8 cellular contexts compared by ENCODE assay signal in the genomic region with DNA sequence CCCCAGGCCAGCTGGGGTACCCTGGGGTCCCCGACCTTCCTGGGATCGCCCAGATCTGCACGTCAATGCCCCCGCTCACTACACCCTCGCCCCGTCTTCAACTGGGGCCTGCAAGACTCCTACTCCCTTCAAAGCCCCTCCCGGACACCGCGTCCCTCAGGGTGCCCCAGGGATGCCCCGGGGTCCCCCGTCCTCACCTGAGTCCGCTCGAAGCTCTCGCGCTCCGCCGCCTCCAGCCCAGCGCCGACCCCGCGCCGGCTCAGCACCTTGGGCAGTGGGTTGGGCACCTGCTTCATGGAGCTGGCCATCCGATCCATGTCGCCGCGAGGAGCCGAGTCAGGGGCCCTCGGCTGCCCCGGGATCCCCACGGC. TPM values are rescaled to one million over a fixed set of nuclear protein-coding genes. Genes with fewer than 3 reads are reported as not detected.
DNase-seq lines count a peak whose midpoint lies in the region; ATAC-seq and TF ChIP-seq lines count a peak whose summit lies in the region.

Gene HIP1 (minus strand): TSS at position 338 of the 371 bp plus-strand sequence. CDS start 21 bp downstream, at position 317.

- peak within 1 kb of the TSS; percentile 72 to 78 for H3K9ac ChIP-seq in colonic mucosa (ENCODE audit: low read depth in 2 of 2, low read length in 2 of 2)

- peaks cover 1% of the 10 kb centered on the region for H3K36me3 Mint-ChIP-seq in IgD-negative memory B cell
- H3K36me3 Mint-ChIP-seq in mesothelial cell of epicardium = no peaks in the 10 kb centered on the region

- H3K27ac Mint-ChIP-seq in IgD-negative memory B cell (peak within 1 kb of the TSS; percentile 88 to 99 (median 91)), mesothelial cell of epicardium (peak within 1 kb of the TSS; percentile 93)

- peak within 1 kb of the TSS; percentile 86 for H3K27ac ChIP-seq in colonic mucosa

- peak within 1 kb of the TSS; percentile 96 for H3K4me3 ChIP-seq in colonic mucosa

- peak; percentile 9 for ATAC-seq in GM18868 (IDR thresholded peaks at IDR 0.05; ENCODE audit: unreplicated experiment)

- H3K4me3 Mint-ChIP-seq in IgD-negative memory B cell = peak within 1 kb of the TSS; percentile 95 to 99 (median 98)
- peak within 1 kb of the TSS; percentile 95 for H3K4me3 Mint-ChIP-seq in mesothelial cell of epicardium

- intact Hi-C loops in colonic mucosa (cut with DNase I) = no loop called here

- H3K4me1 ChIP-seq in colonic mucosa = no peaks in the 10 kb centered on the region

- no peaks in the 10 kb centered on the region for H3K9me3 Mint-ChIP-seq in IgD-negative memory B cell
- no peaks in the 10 kb centered on the region for H3K9me3 Mint-ChIP-seq in mesothelial cell of epicardium

- H3K4me1 Mint-ChIP-seq in IgD-negative memory B cell (peaks cover 14 to 21% (median 19%) of the 10 kb centered on the region in 3 donors), mesothelial cell of epicardium (peaks cover 25% of the 10 kb centered on the region)

- H3K27me3 Mint-ChIP-seq in IgD-negative memory B cell (no peaks in the 10 kb centered on the region), mesothelial cell of epicardium (ENCODE audit: low read depth) (peaks cover 37% of the 10 kb centered on the region)

- TF ChIP-seq CTCF in colonic mucosa (IDR thresholded peaks at IDR 0.05) (no peak), mesothelial cell of epicardium (IDR thresholded peaks at IDR 0.05; ENCODE audit: unreplicated experiment) (no peak)

- no peak for DNase-seq in colonic mucosa
- no peak for DNase-seq in mesothelial cell of epicardium (ENCODE audit: low spot score in 2 of 2, unreplicated experiment in 2 of 2)
- no peak for DNase-seq in ureter (ENCODE audit: low spot score)
- DNase-seq in foreskin melanocyte = no peak
- no peak for DNase-seq in GM03348 (ENCODE audit: low spot score)
- DNase-seq in SHP77 treated with DMSO at 0.1 percent for 48 hours (lab: John Stamatoyannopoulos, UW) = no peak

- no peaks in the 10 kb centered on the region for H3K27me3 ChIP-seq in colonic mucosa

- H3K36me3 ChIP-seq in colonic mucosa = no peaks in the 10 kb centered on the region

- H3K9me3 ChIP-seq in colonic mucosa = no peaks in the 10 kb centered on the region

RNA-seq across cellular contexts. Expression of gene HIP1, which starts in this region (rescaled TPM):
- 3.4 TPM for polyA plus RNA-seq in IgD-negative memory B cell
- total RNA-seq in colonic mucosa (1 to 10 TPM; 4.8 to 5.5 TPM), mesothelial cell of epicardium (30.9 to 33.9 TPM (median 31.5 TPM) in 3 replicates), ureter (31.6 TPM)
